Comparison of ENCODE assay signal across 13 cellular contexts in genomic region chr10:106980711-106981460, GRCh38.
A peak's percentile ranks its signal among the peaks of the same experiment; 100 is the strongest.
DNase-seq lines count a peak whose midpoint lies in the region; ATAC-seq and TF ChIP-seq lines count a peak whose summit lies in the region.
"Had no signal": no experiment of that assay in that cellular context is flagged by ENCODE, and none has a peak within 500 bp of the region (broad histone marks: within the 10 kb centered on the region; RNA-seq: fewer than 3 reads in every experiment).

No MANE protein-coding gene starts in this region.

- peaks cover 4% of the 10 kb centered on the region for H3K9me3 Mint-ChIP-seq in neural crest cell
- no peaks in the 10 kb centered on the region for H3K9me3 Mint-ChIP-seq in activated CD8-positive, alpha-beta T cell treated with anti-CD3 and anti-CD28 coated beads, Interleukin-2, amount 10 ng/mL, durations not matched to agents 7 days and 5 days (ENCODE audit: insufficient read depth)

- H3K27me3 Mint-ChIP-seq in neural crest cell (ENCODE audit: low read depth), result no peaks in the 10 kb centered on the region
- H3K27me3 Mint-ChIP-seq in activated CD8-positive, alpha-beta T cell treated with anti-CD3 and anti-CD28 coated beads, Interleukin-2, amount 10 ng/mL, durations not matched to agents 7 days and 5 days (ENCODE audit: low read depth), result no peaks in the 10 kb centered on the region
- H3K27me3 Mint-ChIP-seq: activated CD4-positive, alpha-beta T cell treated with anti-CD3 and anti-CD28 coated beads for 36 hours had no signal

- no peak overlapping the region for H3K4me3 Mint-ChIP-seq in neural crest cell
- H3K4me3 Mint-ChIP-seq in activated CD8-positive, alpha-beta T cell treated with anti-CD3 and anti-CD28 coated beads, Interleukin-2, amount 10 ng/mL, durations not matched to agents 7 days and 5 days, result no peak overlapping the region
- H3K4me3 Mint-ChIP-seq: activated CD4-positive, alpha-beta T cell treated with anti-CD3 and anti-CD28 coated beads for 36 hours had no signal

- DNase-seq in neural crest cell (ENCODE audit: low read depth, low spot score) (no peak), iPS-NIHi7 (ENCODE audit: extremely low spot score) (no peak)
- DNase-seq in activated CD4-positive, alpha-beta T cell treated with anti-CD3 and anti-CD28 coated beads, Interleukin-2, amount 50 U/mL, for 48 hours, result no peak
- no peak for DNase-seq in activated CD8-positive, alpha-beta T cell treated with anti-CD3 and anti-CD28 coated beads, Interleukin-2, amount 10 ng/mL, durations not matched to agents 7 days and 5 days
- DNase-seq: activated CD4-positive, alpha-beta T cell treated with anti-CD3 and anti-CD28 coated beads for 36 hours; DND-41; effector memory CD4-positive, alpha-beta T cell; NCI-H1092 treated with DMSO at 0.1 percent for 48 hours; stimulated activated CD4-positive, alpha-beta T cell treated with anti-CD3 and anti-CD28 coated beads, Interleukin-2, amount 100 ng/mL, for 48 hours had no signal

- ATAC-seq in GM18907 (IDR thresholded peaks at IDR 0.05; ENCODE audit: unreplicated experiment) (peak; percentile 92), GM21723 (IDR thresholded peaks at IDR 0.05; ENCODE audit: unreplicated experiment) (peak; percentile 93), HG03280 (IDR thresholded peaks at IDR 0.05; ENCODE audit: unreplicated experiment) (peak; percentile 79), HG03135 (IDR thresholded peaks at IDR 0.05; ENCODE audit: unreplicated experiment) (no peak)
- no peak for ATAC-seq in activated CD8-positive, alpha-beta T cell treated with anti-CD3 and anti-CD28 coated beads, Interleukin-2, amount 10 ng/mL, durations not matched to agents 7 days and 5 days
- ATAC-seq: activated CD4-positive, alpha-beta T cell treated with anti-CD3 and anti-CD28 coated beads for 36 hours had no signal

- CTCF ChIA-PET in activated CD8-positive, alpha-beta T cell treated with anti-CD3 and anti-CD28 coated beads, Interleukin-2, amount 10 ng/mL, durations not matched to agents 7 days and 5 days (lab: Charles Lee), result no interaction called here

- no peaks in the 10 kb centered on the region for H3K36me3 Mint-ChIP-seq in neural crest cell (ENCODE audit: low read depth)
- no peaks in the 10 kb centered on the region for H3K36me3 Mint-ChIP-seq in activated CD8-positive, alpha-beta T cell treated with anti-CD3 and anti-CD28 coated beads, Interleukin-2, amount 10 ng/mL, durations not matched to agents 7 days and 5 days (ENCODE audit: low read depth)

- peaks cover 22% of the 10 kb centered on the region for H3K4me1 Mint-ChIP-seq in neural crest cell
- no peaks in the 10 kb centered on the region for H3K4me1 Mint-ChIP-seq in activated CD8-positive, alpha-beta T cell treated with anti-CD3 and anti-CD28 coated beads, Interleukin-2, amount 10 ng/mL, durations not matched to agents 7 days and 5 days (ENCODE audit: low read depth)
- H3K4me1 Mint-ChIP-seq: activated CD4-positive, alpha-beta T cell treated with anti-CD3 and anti-CD28 coated beads for 36 hours had no signal

- no peak for TF ChIP-seq CTCF in neural crest cell (conservative IDR thresholded peaks at IDR 0.05)

- POLR2A ChIA-PET in activated CD8-positive, alpha-beta T cell treated with anti-CD3 and anti-CD28 coated beads, Interleukin-2, amount 10 ng/mL, durations not matched to agents 7 days and 5 days (lab: Charles Lee), result no interaction called here

- peak overlapping the region; percentile 38 for H3K27ac Mint-ChIP-seq in neural crest cell (ENCODE audit: unreplicated experiment)
- H3K27ac Mint-ChIP-seq in activated CD8-positive, alpha-beta T cell treated with anti-CD3 and anti-CD28 coated beads, Interleukin-2, amount 10 ng/mL, durations not matched to agents 7 days and 5 days, result no peak overlapping the region
- H3K27ac Mint-ChIP-seq: activated CD4-positive, alpha-beta T cell treated with anti-CD3 and anti-CD28 coated beads for 36 hours had no signal

Comparison
In these comparisons a context has a peak if more than half of its experiments do, and no peak if none do; other contexts are left out.
1. ATAC-seq: peak in GM18907 (single experiment), GM21723 (single experiment) and HG03280 (single experiment); none in HG03135 (single experiment) and activated CD8-positive, alpha-beta T cell treated with anti-CD3 and anti-CD28 coated beads, Interleukin-2, amount 10 ng/mL, durations not matched to agents 7 days and 5 days (single experiment).